Comparison of ENCODE assay signal across 17 cellular contexts in genomic region chrX:41352329-41352801, GRCh38. TPM values are rescaled to one million over a fixed set of nuclear protein-coding genes. Genes with fewer than 3 reads are reported as not detected.
DNase-seq lines count a peak whose midpoint lies in the region; ATAC-seq and TF ChIP-seq lines count a peak whose summit lies in the region.
"Had no signal": no experiment of that assay in that cellular context is flagged by ENCODE, and none has a peak within 500 bp of the region (broad histone marks: within the 10 kb centered on the region; RNA-seq: fewer than 3 reads in every experiment).

No MANE protein-coding gene starts in this region.

- no TSS peak for BruUV-seq in PC-9 (replicated peaks; lab: Mats Ljungman, UMichigan)

- intact Hi-C loops in natural killer cell (cut with micrococcal nuclease) (no loop called here), PC-9 (cut with micrococcal nuclease; ENCODE audit: unreplicated experiment) (loop anchor here (5.0 kb wide), 2 partner anchors 45 to 90 kb away; no protein-coding TSS in a partner anchor)

- TF ChIP-seq CTCF in natural killer cell (IDR thresholded peaks at IDR 0.05) (no peak), PC-9 (conservative IDR thresholded peaks at IDR 0.05) (no peak), type B pancreatic cell (conservative IDR thresholded peaks at IDR 0.05) (no peak)

- no peak overlapping the region for H3K56ac ChIP-seq in mesendoderm (ENCODE audit: low read length)

- CTCF ChIA-PET in PC-9 (lab: Charles Lee): no interaction called here

- H3K9me2 ChIP-seq in PC-9 (ENCODE audit: insufficient read depth): no peaks in the 10 kb centered on the region

- no peak overlapping the region for H2BK120ac ChIP-seq in mesendoderm (ENCODE audit: low read depth, low read length)

- H3K4me1 Mint-ChIP-seq in natural killer cell (peaks cover 22 to 49% of the 10 kb centered on the region in 2 donors), type B pancreatic cell (ENCODE audit: unreplicated experiment) (no peaks in the 10 kb centered on the region)
- H3K4me1 Mint-ChIP-seq in natural killer cell treated with Interleukin-12 subunit alpha and Interleukin-12 subunit beta and Interleukin-15 and Interleukin-18, amount 100 ng/mL, for 72 hours (ENCODE audit: low read depth in 2 of 2): peaks cover 17 to 27% of the 10 kb centered on the region in 2 donors
- H3K4me1 Mint-ChIP-seq in effector memory CD8-positive, alpha-beta T cell (ENCODE audit: low read depth in 2 of 2): peaks cover 9 to 11% of the 10 kb centered on the region in 2 donors

- no peak for ATAC-seq in natural killer cell
- no peak for ATAC-seq in natural killer cell treated with Interleukin-12 subunit alpha and Interleukin-12 subunit beta and Interleukin-15 and Interleukin-18, amount 100 ng/mL, for 72 hours
- ATAC-seq in effector memory CD8-positive, alpha-beta T cell (replicated peaks): peak; percentile 4
- ATAC-seq: activated CD4-positive, CD25-positive, alpha-beta regulatory T cell treated with anti-CD3 and anti-CD28 coated beads, Interleukin-2, amount 50 U/mL, for 24 hours had no signal

- H3K4me2 ChIP-seq in PC-9 (peak overlapping the region; percentile 26; the same call in 1 of the 2 replicates), mesendoderm (ENCODE audit: low read length) (no peak overlapping the region)

- POLR2A ChIA-PET in PC-9 (lab: Charles Lee; ENCODE audit: unreplicated experiment): no interaction called here

- peaks cover 4% of the 10 kb centered on the region; the same call in 1 of the 2 replicates for H3K4me1 ChIP-seq in PC-9 (replicated peaks; ENCODE audit: insufficient read depth)
- no peaks in the 10 kb centered on the region for H3K4me1 ChIP-seq in mesendoderm (ENCODE audit: control insufficient read depth, low read depth, low read length)

- no peak overlapping the region for H3K9ac ChIP-seq in mesendoderm (ENCODE audit: low read length)

- H3K9me3 ChIP-seq in PC-9 (ENCODE audit: insufficient read depth, low read depth): no peaks in the 10 kb centered on the region
- H3K9me3 ChIP-seq: right atrium auricular region had no signal

- no peak for DNase-seq in natural killer cell
- DNase-seq in natural killer cell treated with Interleukin-12 subunit alpha and Interleukin-12 subunit beta and Interleukin-15 and Interleukin-18, amount 100 ng/mL, for 72 hours (ENCODE audit: low spot score): no peak
- DNase-seq in PC-9: peak; percentile 13 to 45
- DNase-seq in effector memory CD8-positive, alpha-beta T cell: no peak
- no peak for DNase-seq in type B pancreatic cell (ENCODE audit: extremely low spot score, unreplicated experiment)
- no peak for DNase-seq in DMS53 (lab: John Stamatoyannopoulos, UW)
- DNase-seq in mesendoderm: no peak
- no peak for DNase-seq in NCI-H2171 treated with DMSO at 0.1 percent for 48 hours (lab: John Stamatoyannopoulos, UW)
- DNase-seq: activated gamma-delta T cell, C1 segment of cervical spinal cord, GF-D8, MM.1S, NCI-H524 treated with DMSO at 0.1 percent for 48 hours had no signal

- H3K27me3 Mint-ChIP-seq in natural killer cell (ENCODE audit: low read depth in 2 of 2) (no peaks in the 10 kb centered on the region), type B pancreatic cell (no peaks in the 10 kb centered on the region)
- no peaks in the 10 kb centered on the region for H3K27me3 Mint-ChIP-seq in natural killer cell treated with Interleukin-12 subunit alpha and Interleukin-12 subunit beta and Interleukin-15 and Interleukin-18, amount 100 ng/mL, for 72 hours
- no peaks in the 10 kb centered on the region for H3K27me3 Mint-ChIP-seq in effector memory CD8-positive, alpha-beta T cell

- H2AK5ac ChIP-seq in mesendoderm (ENCODE audit: low read length): no peak overlapping the region

- no peak overlapping the region for H4K5ac ChIP-seq in mesendoderm (ENCODE audit: low read length)

- H2BK5ac ChIP-seq in mesendoderm (ENCODE audit: low read length): no peak overlapping the region

- H3K4me3 Mint-ChIP-seq in natural killer cell (peak overlapping the region; percentile 35), type B pancreatic cell (no peak overlapping the region)
- H3K4me3 Mint-ChIP-seq in natural killer cell treated with Interleukin-12 subunit alpha and Interleukin-12 subunit beta and Interleukin-15 and Interleukin-18, amount 100 ng/mL, for 72 hours: no peak overlapping the region
- peak overlapping the region in 1 of 2 donors; percentile 7 for H3K4me3 Mint-ChIP-seq in effector memory CD8-positive, alpha-beta T cell

- H3K36me3 ChIP-seq in PC-9 (ENCODE audit: low read depth) (no peaks in the 10 kb centered on the region), mesendoderm (ENCODE audit: control insufficient read depth, insufficient read depth, low read length) (peaks cover 2% of the 10 kb centered on the region)

- H3K79me1 ChIP-seq in mesendoderm (ENCODE audit: low read length): no peaks in the 10 kb centered on the region

- H3K27ac Mint-ChIP-seq in natural killer cell (peak overlapping the region; percentile 78 to 93), type B pancreatic cell (peak overlapping the region; percentile 42)
- H3K27ac Mint-ChIP-seq in natural killer cell treated with Interleukin-12 subunit alpha and Interleukin-12 subunit beta and Interleukin-15 and Interleukin-18, amount 100 ng/mL, for 72 hours: peak overlapping the region in 1 of 2 donors; percentile 72
- peak overlapping the region; percentile 82 for H3K27ac Mint-ChIP-seq in effector memory CD8-positive, alpha-beta T cell

- H4K8ac ChIP-seq in mesendoderm (ENCODE audit: low read depth, low read length): no peak overlapping the region

- H3K4me3 ChIP-seq in PC-9: no peak overlapping the region
- no peak overlapping the region for H3K4me3 ChIP-seq in mesendoderm (ENCODE audit: low read length)
- H3K4me3 ChIP-seq: right atrium auricular region, SK-N-MC had no signal

- H3F3A ChIP-seq in PC-9 (ENCODE audit: insufficient read depth, low read depth): peaks cover 16% of the 10 kb centered on the region; the same call in 1 of the 2 replicates

- H3K36me3 Mint-ChIP-seq in natural killer cell (peaks cover 13% of the 10 kb centered on the region), type B pancreatic cell (peaks cover 14% of the 10 kb centered on the region)
- peaks cover 11% of the 10 kb centered on the region for H3K36me3 Mint-ChIP-seq in natural killer cell treated with Interleukin-12 subunit alpha and Interleukin-12 subunit beta and Interleukin-15 and Interleukin-18, amount 100 ng/mL, for 72 hours
- H3K36me3 Mint-ChIP-seq in effector memory CD8-positive, alpha-beta T cell (ENCODE audit: insufficient read depth): peaks cover 77% of the 10 kb centered on the region

- H2BK15ac ChIP-seq in mesendoderm (replicated peaks; ENCODE audit: low read depth): no peak overlapping the region

- no peak overlapping the region for H3K4ac ChIP-seq in mesendoderm (ENCODE audit: low read depth, low read length)

- no peaks in the 10 kb centered on the region for H4K20me1 ChIP-seq in PC-9 (ENCODE audit: insufficient read depth)

- H2AFZ ChIP-seq in PC-9: no peak overlapping the region

- H3K27ac ChIP-seq in PC-9 (0 out of 2 replicates have a peak overlapping the region, but pooled peaks have one; percentile 43), mesendoderm (ENCODE audit: low read depth, low read length) (no peak overlapping the region)
- H3K27ac ChIP-seq: HL-60, SK-N-MC had no signal

- H3K23ac ChIP-seq in mesendoderm (ENCODE audit: low read length): no peak overlapping the region

- H3K79me2 ChIP-seq in PC-9 (ENCODE audit: low read depth): no peaks in the 10 kb centered on the region
- H3K79me2 ChIP-seq in mesendoderm (ENCODE audit: control insufficient read depth, insufficient read depth, low read length): no peaks in the 10 kb centered on the region

- no peak overlapping the region for H3K18ac ChIP-seq in mesendoderm (ENCODE audit: low read length)

- H3K9me3 Mint-ChIP-seq in natural killer cell: no peaks in the 10 kb centered on the region
- H3K9me3 Mint-ChIP-seq in natural killer cell treated with Interleukin-12 subunit alpha and Interleukin-12 subunit beta and Interleukin-15 and Interleukin-18, amount 100 ng/mL, for 72 hours: no peaks in the 10 kb centered on the region
- no peaks in the 10 kb centered on the region for H3K9me3 Mint-ChIP-seq in effector memory CD8-positive, alpha-beta T cell
- H3K9me3 Mint-ChIP-seq in type B pancreatic cell: no peaks in the 10 kb centered on the region

- H3K27me3 ChIP-seq in PC-9 (ENCODE audit: insufficient read depth, low read depth) (no peaks in the 10 kb centered on the region), mesendoderm (ENCODE audit: insufficient read depth, low read length, poor library complexity) (no peaks in the 10 kb centered on the region)
- H3K27me3 ChIP-seq: right atrium auricular region had no signal

- no CpG with 5 or more reads among the region's 3 CpGs for WGBS in mesendoderm (ENCODE audit: extremely low coverage, insufficient coverage, low lambda C conversion rate)

RNA-seq across cellular contexts. Expression of gene DDX3X, which starts 18.4 kb away (rescaled TPM):
- total RNA-seq in natural killer cell (1,000 to 10,000 TPM in 2 of 3 donors, 100 to 1,000 TPM in 1; 695 to 1,297 (median 1,054) TPM), PC-9 (2021) (130 and 158 TPM in 2 replicates), type B pancreatic cell (ENCODE audit: low replicate concordance) (255 and 276 TPM in 2 replicates)
- total RNA-seq in natural killer cell treated with Interleukin-12 subunit alpha and Interleukin-12 subunit beta and Interleukin-15 and Interleukin-18, amount 100 ng/mL, for 72 hours: 100 to 1,000 TPM; 252 to 451 TPM
- 156 TPM for polyA plus RNA-seq in mesendoderm (2013, experiment 1 of 2)
- 152 TPM for polyA plus RNA-seq in mesendoderm (2013, experiment 2 of 2)

Comparison
In these comparisons a context has a peak if more than half of its experiments do, and no peak if none do; other contexts are left out.
1. DNase-seq: peak in PC-9 (2 of 2); none in natural killer cell (single experiment), natural killer cell treated with Interleukin-12 subunit alpha and Interleukin-12 subunit beta and Interleukin-15 and Interleukin-18, amount 100 ng/mL, for 72 hours (single experiment), effector memory CD8-positive, alpha-beta T cell (0 of 3), type B pancreatic cell (single experiment), DMS53 (single experiment), mesendoderm (single experiment) and NCI-H2171 treated with DMSO at 0.1 percent for 48 hours (single experiment).